In the genomic region with DNA sequence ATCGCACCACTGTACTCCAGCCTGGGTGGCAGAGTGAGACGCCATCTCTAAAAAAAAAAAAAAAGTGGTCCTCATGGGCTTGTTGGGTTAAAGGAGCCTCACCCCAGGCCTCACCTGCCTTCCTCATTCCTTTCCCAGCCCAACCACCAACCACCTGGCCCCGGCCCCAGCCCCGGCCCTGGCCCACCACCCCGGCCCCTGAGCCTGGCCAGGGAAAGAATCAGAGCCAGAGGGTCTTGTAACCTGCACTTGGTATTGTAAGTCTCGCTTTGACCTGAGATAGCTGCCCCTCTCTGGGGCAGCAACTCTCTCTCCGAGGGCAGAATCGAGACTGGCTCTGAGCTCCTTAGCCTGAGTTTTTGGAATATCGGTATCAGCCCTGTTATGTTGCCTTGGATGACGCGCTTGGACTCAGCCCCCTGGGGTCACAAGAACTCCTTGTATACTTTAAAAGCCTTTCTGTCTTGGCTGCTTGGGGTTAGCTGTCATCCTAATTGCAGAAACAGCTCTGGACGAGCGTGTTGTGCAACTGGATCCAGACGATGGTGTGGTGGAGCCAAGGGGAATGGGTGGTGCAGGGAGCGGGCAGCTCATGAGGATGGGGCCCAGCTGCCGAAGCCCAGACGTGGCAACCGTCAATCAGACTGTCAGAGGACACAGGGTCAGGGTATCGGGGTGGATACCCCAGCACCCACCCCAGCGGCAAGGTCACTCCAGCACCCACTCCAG, we compare ENCODE assay signal across 14 cellular contexts. TPM values are rescaled to one million over a fixed set of nuclear protein-coding genes. Genes with fewer than 3 reads are reported as not detected.
DNase-seq lines count a peak whose midpoint lies in the region; ATAC-seq and TF ChIP-seq lines count a peak whose summit lies in the region.
"Had no signal": no experiment of that assay in that cellular context is flagged by ENCODE, and none has a peak within 500 bp of the region (broad histone marks: within the 10 kb centered on the region; RNA-seq: fewer than 3 reads in every experiment).

No MANE protein-coding gene starts in this region.

- WGBS in testis, 2 donors = 72 to 78% methylated on average over 18 to 20 of the region's 20 CpGs

- peaks cover 18% of the 10 kb centered on the region for H3K4me1 ChIP-seq in NT2/D1 (ENCODE audit: insufficient read depth, insufficient read length)
- H3K4me1 ChIP-seq in testis = peaks cover 9% of the 10 kb centered on the region

- no peak for ATAC-seq in GM18861 (IDR thresholded peaks at IDR 0.05; ENCODE audit: unreplicated experiment)
- ATAC-seq in GM21717 (IDR thresholded peaks at IDR 0.05; ENCODE audit: unreplicated experiment) = no peak

- H3K9me3 ChIP-seq in NT2/D1 (ENCODE audit: insufficient read depth, low read length) (no peaks in the 10 kb centered on the region), testis (no peaks in the 10 kb centered on the region)

- H3K36me3 ChIP-seq in NT2/D1 (ENCODE audit: insufficient read depth, insufficient read length, low read length) (no peaks in the 10 kb centered on the region), testis (ENCODE audit: low read depth, missing control alignments) (no peaks in the 10 kb centered on the region)

- CTCF ChIA-PET in RWPE1 (lab: Yijun Ruan, JAX) = interaction anchor here (0.5 to 2.4 kb wide), 2 partner anchors 32 to 607 kb away, joined by 3 to 7 read pairs; no protein-coding TSS in a partner anchor

- H3K27ac ChIP-seq in testis = peak overlapping the region in 1 of 2 donors; percentile 61
- no peak overlapping the region for H3K27ac ChIP-seq in RWPE1

- H3K9ac ChIP-seq in NT2/D1 (ENCODE audit: insufficient read length, low read depth) = peak overlapping the region; percentile 54

- TF ChIP-seq CTCF in fibroblast of villous mesenchyme (IDR thresholded peaks at IDR 0.05; ENCODE audit: insufficient read depth, low read depth, low read length) = no peak
- no peak for TF ChIP-seq CTCF in testis (IDR thresholded peaks at IDR 0.05)
- no peak for TF ChIP-seq CTCF in RWPE1 (conservative IDR thresholded peaks at IDR 0.05; ENCODE audit: low read depth)

- no peak overlapping the region for H3K4me3 ChIP-seq in NT2/D1 (ENCODE audit: insufficient read length, low read depth)
- H3K4me3 ChIP-seq in fibroblast of villous mesenchyme (ENCODE audit: low read depth, low read length) = no peak overlapping the region
- H3K4me3 ChIP-seq in testis = no peak overlapping the region

- DNase-seq in NT2/D1 (ENCODE audit: low read depth, low spot score) (no peak), fibroblast of villous mesenchyme (ENCODE audit: low read depth) (peak; percentile 87), mucosa of gallbladder (ENCODE audit: low spot score) (peak; percentile 65), testis (peak; percentile 69), RWPE1 (ENCODE audit: low spot score) (no peak), SIG-M5 treated with dmso at 0.1 percent for 504 hours (lab: John Stamatoyannopoulos, UW; ENCODE audit: unreplicated experiment) (no peak)
- DNase-seq: C1 segment of cervical spinal cord; dermis blood vessel endothelial cell; NCI-H1048; stimulated activated CD4-positive, alpha-beta T cell treated with anti-CD3 and anti-CD28 coated beads, Interleukin-4, amount 100 ng/mL, for 4 hours; stimulated activated naive CD4-positive, alpha-beta T cell had no signal

- intact Hi-C loops in testis (cut with DNase I; ENCODE audit: low total_unique reads) = no loop called here

- POLR2A ChIA-PET in RWPE1 (lab: Yijun Ruan, JAX; ENCODE audit: low non-redundant PET) = no interaction called here

- no peaks in the 10 kb centered on the region for H3K27me3 ChIP-seq in NT2/D1 (ENCODE audit: insufficient read depth, insufficient read length)
- H3K27me3 ChIP-seq in testis = no peaks in the 10 kb centered on the region

- TF ChIP-seq POLR2A in testis (IDR thresholded peaks at IDR 0.05) = no peak

RNA-seq across cellular contexts. Expression of a gene that starts 14.6 kb away (rescaled TPM):
- total RNA-seq in fibroblast of villous mesenchyme (not detected in 2 replicates), mucosa of gallbladder (2.4 TPM), testis (1 to 10 TPM; 2.6 to 4.3 TPM)
- polyA plus RNA-seq in testis (ENCODE audit: insufficient read depth, low read depth, low replicate concordance) = 6.9 TPM
- total RNA-seq: G401 had no signal

RNA-seq across cellular contexts. Expression of a gene that starts 38.6 kb away (rescaled TPM):
- not detected in 2 replicates for total RNA-seq in fibroblast of villous mesenchyme
- 21.3 TPM for total RNA-seq in mucosa of gallbladder
- 1 to 10 TPM; 3.8 to 5.9 TPM for total RNA-seq in testis
- polyA plus RNA-seq in testis (ENCODE audit: insufficient read depth, low read depth, low replicate concordance) = 2.5 TPM
- total RNA-seq: dermis blood vessel endothelial cell, G401 had no signal

RNA-seq across cellular contexts. Expression of a gene that starts 42.5 kb away (rescaled TPM):
- not detected in 2 replicates for total RNA-seq in fibroblast of villous mesenchyme
- total RNA-seq in mucosa of gallbladder = 0.49 TPM
- total RNA-seq in testis = 1 to 10 TPM; 1.3 to 2.4 TPM
- 5.2 TPM for polyA plus RNA-seq in testis (ENCODE audit: insufficient read depth, low read depth, low replicate concordance)
- total RNA-seq: dermis blood vessel endothelial cell had no signal

RNA-seq across cellular contexts. Expression of a gene that starts 43.8 kb away (rescaled TPM):
- total RNA-seq in fibroblast of villous mesenchyme (61.7 and 71.2 TPM in 2 replicates), mucosa of gallbladder (30.8 TPM), testis (10 to 100 TPM; 74.1 to 78.9 TPM)
- polyA plus RNA-seq in testis (ENCODE audit: insufficient read depth, low read depth, low replicate concordance) = 32.9 TPM

Comparison
In these comparisons a context has a peak if more than half of its experiments do, and no peak if none do; other contexts are left out.
1. DNase-seq: peak in fibroblast of villous mesenchyme (single experiment), mucosa of gallbladder (single experiment) and testis (single experiment); none in NT2/D1 (single experiment), RWPE1 (single experiment) and SIG-M5 treated with dmso at 0.1 percent for 504 hours (single experiment).